ENCODE assay signal across 11 cellular contexts in genomic region chr6:15253107-15254073, GRCh38. TPM values are rescaled to one million over a fixed set of nuclear protein-coding genes. Genes with fewer than 3 reads are reported as not detected.
DNase-seq lines count a peak whose midpoint lies in the region; ATAC-seq and TF ChIP-seq lines count a peak whose summit lies in the region.
"Had no signal": no experiment of that assay in that cellular context is flagged by ENCODE, and none has a peak within 500 bp of the region (broad histone marks: within the 10 kb centered on the region; RNA-seq: fewer than 3 reads in every experiment).

No MANE protein-coding gene starts in this region.

- peak overlapping the region; percentile 98 for H3K4me3 Mint-ChIP-seq in central memory CD8-positive, alpha-beta T cell

- no peaks in the 10 kb centered on the region for H3K9me3 ChIP-seq in mammary epithelial cell (replicated peaks; ENCODE audit: insufficient read depth, low read length)
- H3K9me3 ChIP-seq in upper lobe of right lung: no peaks in the 10 kb centered on the region
- H3K9me3 ChIP-seq: suprapubic skin had no signal

- H3K27me3 Mint-ChIP-seq in central memory CD8-positive, alpha-beta T cell: no peaks in the 10 kb centered on the region

- in situ Hi-C loops in mammary epithelial cell (cut with MboI; ENCODE audit: low sequenced_read_pairs in 2 of 2): loop anchor here in 1 of 2 donors (10.0 to 25.0 kb wide), 3 partner anchors 184 to 1039 kb away; no protein-coding TSS in a partner anchor

- no peaks in the 10 kb centered on the region for H3K27me3 ChIP-seq in mammary epithelial cell (ENCODE audit: insufficient read depth, low read length)
- H3K27me3 ChIP-seq in upper lobe of right lung: no peaks in the 10 kb centered on the region
- H3K27me3 ChIP-seq: suprapubic skin had no signal

- no peak overlapping the region for H3K9ac ChIP-seq in mammary epithelial cell (ENCODE audit: insufficient read depth, low read length)

- BruUV-seq in mammary epithelial cell (replicated peaks; lab: Mats Ljungman, UMichigan): no TSS peak

- H3K4me1 Mint-ChIP-seq in central memory CD8-positive, alpha-beta T cell: peaks cover 92% of the 10 kb centered on the region

- H3K4me2 ChIP-seq in mammary epithelial cell (ENCODE audit: insufficient read depth, low read depth, low read length): no peak overlapping the region

- H3K4me1 ChIP-seq in mammary epithelial cell (ENCODE audit: insufficient read depth, low read length): peaks cover 6% of the 10 kb centered on the region
- H3K4me1 ChIP-seq in upper lobe of right lung: peaks cover 42% of the 10 kb centered on the region

- H3K27ac Mint-ChIP-seq in central memory CD8-positive, alpha-beta T cell (ENCODE audit: low read depth): peak overlapping the region; percentile 78

- ATAC-seq in central memory CD8-positive, alpha-beta T cell (replicated peaks; ENCODE audit: extremely low read depth, poor library complexity, severe bottlenecking): no peak
- ATAC-seq in upper lobe of right lung: no peak

- H3K27ac ChIP-seq in mammary epithelial cell (ENCODE audit: insufficient read depth, low read depth, low read length) (no peak overlapping the region), upper lobe of right lung (no peak overlapping the region)
- H3K27ac ChIP-seq: suprapubic skin had no signal

- peaks cover 15% of the 10 kb centered on the region for H3K36me3 Mint-ChIP-seq in central memory CD8-positive, alpha-beta T cell (ENCODE audit: insufficient read depth)

- no peaks in the 10 kb centered on the region for H3K9me3 Mint-ChIP-seq in central memory CD8-positive, alpha-beta T cell

- TF ChIP-seq CTCF in mammary epithelial cell (conservative IDR thresholded peaks at IDR 0.05 in 1 of 2, IDR thresholded peaks at IDR 0.05 in 1 of 2; ENCODE audit: extremely low read depth in 1 of 2, insufficient read depth in 1 of 2, low read depth in 1 of 2, low read length in 2 of 2) (no peak), upper lobe of right lung (IDR thresholded peaks at IDR 0.05) (no peak)

- intact Hi-C loops in mammary epithelial cell (cut with micrococcal nuclease): no loop called here
- intact Hi-C loops in upper lobe of right lung (cut with DNase I): no loop called here

- WGBS in mammary epithelial cell (ENCODE audit: low coverage, missing lambda C conversion rate): 90% methylated on average over 16 of the region's 17 CpGs

- no peaks in the 10 kb centered on the region for H3K36me3 ChIP-seq in mammary epithelial cell (ENCODE audit: insufficient read depth, low read length)
- H3K36me3 ChIP-seq in upper lobe of right lung: no peaks in the 10 kb centered on the region
- H3K36me3 ChIP-seq: suprapubic skin had no signal

- no peaks in the 10 kb centered on the region for H4K20me1 ChIP-seq in mammary epithelial cell (ENCODE audit: insufficient read depth, low read length)

- CTCF ChIA-PET in mammary epithelial cell (lab: Charles Lee; ENCODE audit: low non-redundant PET): no interaction called here

- DNase-seq in activated CD8-positive, alpha-beta memory T cell treated with anti-CD3 and anti-CD28 coated beads, Interleukin-2, amount 50 U/mL, for 48 hours: peak; percentile 60
- no peak for DNase-seq in activated CD8-positive, alpha-beta memory T cell treated with anti-CD3 and anti-CD28 coated beads for 24 hours
- DNase-seq in NAMALWA (ENCODE audit: low spot score) (peak; percentile 41), mammary epithelial cell (no peak), UCSD-AML1 (lab: John Stamatoyannopoulos, UW; ENCODE audit: unreplicated experiment) (no peak), upper lobe of right lung (no peak)
- no peak for DNase-seq in central memory CD8-positive, alpha-beta T cell (ENCODE audit: low spot score in 2 of 2)
- peak; percentile 47 for DNase-seq in stimulated activated CD8-positive, alpha-beta memory T cell treated with anti-CD3 and anti-CD28 coated beads, Interleukin-4, amount 100 ng/mL, for 48 hours
- DNase-seq: ACHN, NCI-H187 treated with DMSO at 0.1 percent for 48 hours had no signal

- peaks cover 97% of the 10 kb centered on the region for H3K79me2 ChIP-seq in mammary epithelial cell (ENCODE audit: insufficient read depth, low read length)

- dilution Hi-C loops in mammary epithelial cell (cut with HindIII; ENCODE audit: low sequenced_read_pairs): no loop called here

- H3K4me3 ChIP-seq in mammary epithelial cell (replicated peaks in 1 of 3; ENCODE audit: insufficient read depth in 1 of 3, low read depth in 2 of 3, low read length in 3 of 3) (no peak overlapping the region), upper lobe of right lung (no peak overlapping the region)
- H3K4me3 ChIP-seq: suprapubic skin had no signal

- no peak overlapping the region for H2AFZ ChIP-seq in mammary epithelial cell (ENCODE audit: low read depth, low read length)

RNA-seq across cellular contexts. Expression of gene JARID2, which starts 7.5 kb away (rescaled TPM):
- total RNA-seq in mammary epithelial cell (10 to 100 TPM; 10.3 to 25.8 TPM), upper lobe of right lung (15.1 TPM)
- polyA plus RNA-seq in mammary epithelial cell: 13.7 TPM
- 32.0 TPM for polyA minus RNA-seq in mammary epithelial cell

Comparison
In these comparisons a context has a peak if more than half of its experiments do, and no peak if none do; other contexts are left out.
1. DNase-seq: peak in activated CD8-positive, alpha-beta memory T cell treated with anti-CD3 and anti-CD28 coated beads, Interleukin-2, amount 50 U/mL, for 48 hours (single experiment), NAMALWA (single experiment) and stimulated activated CD8-positive, alpha-beta memory T cell treated with anti-CD3 and anti-CD28 coated beads, Interleukin-4, amount 100 ng/mL, for 48 hours (single experiment); none in activated CD8-positive, alpha-beta memory T cell treated with anti-CD3 and anti-CD28 coated beads for 24 hours (single experiment), central memory CD8-positive, alpha-beta T cell (0 of 2), mammary epithelial cell (single experiment), UCSD-AML1 (single experiment) and upper lobe of right lung (single experiment).